In the genomic region with DNA sequence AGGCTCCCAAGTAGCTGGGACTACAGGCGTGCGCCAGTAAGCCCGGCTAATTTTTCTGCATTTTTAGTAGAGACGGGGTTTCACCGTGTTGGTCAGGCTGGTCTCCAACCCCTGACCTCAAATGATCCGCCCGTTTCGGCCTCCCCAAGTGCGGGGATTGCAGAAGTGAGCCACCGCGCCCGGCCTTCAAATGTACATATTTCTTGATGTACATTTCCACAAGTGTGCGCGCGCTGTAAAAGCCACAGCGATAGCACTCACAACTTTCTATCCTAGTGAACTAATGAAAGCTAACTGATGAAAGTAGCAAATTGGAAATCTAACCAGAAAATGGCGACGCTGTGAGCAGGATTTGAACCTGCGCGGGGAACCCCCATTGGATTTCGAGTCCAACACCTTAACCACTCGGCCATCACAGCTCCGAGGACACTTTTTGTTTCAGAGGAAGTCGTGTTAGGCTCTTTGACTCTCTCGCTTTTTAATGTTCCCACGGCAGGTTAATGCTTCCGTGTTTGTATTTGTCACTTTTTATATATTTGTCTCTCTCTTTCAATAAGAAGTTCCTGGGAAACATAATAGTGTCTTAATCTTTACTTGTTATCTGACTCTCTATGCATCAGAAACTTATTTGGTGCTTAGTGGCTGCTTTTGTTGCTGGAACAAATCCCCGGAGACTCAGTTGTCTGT, we compare ENCODE assay signal across 8 cellular contexts.
DNase-seq lines count a peak whose midpoint lies in the region; ATAC-seq and TF ChIP-seq lines count a peak whose summit lies in the region.

No MANE protein-coding gene starts in this region.

- no peaks in the 10 kb centered on the region for H3K36me3 Mint-ChIP-seq in neural progenitor cell

- 1 to 3% methylated on average over 28 of the region's 28 CpGs for WGBS in heart right ventricle, 2 donors

- peaks cover 40% of the 10 kb centered on the region for H3K4me1 Mint-ChIP-seq in neural progenitor cell

- intact Hi-C loops in PC-3 (cut with micrococcal nuclease) (loop anchor here (1.0 to 5.0 kb wide), 8 partner anchors 16 to 1115 kb away; no protein-coding TSS in a partner anchor), cardiac septum (cut with DNase I) (no loop called here), heart right ventricle (cut with DNase I) (loop anchor here in 1 of 10 donors (10.0 kb wide), 1 partner anchor 63 kb away; no protein-coding TSS in a partner anchor)

- peak overlapping the region; percentile 91 for H3K4me3 Mint-ChIP-seq in neural progenitor cell

- H3K9ac ChIP-seq in PC-3 (ENCODE audit: low read length): 0 out of 2 replicates have a peak overlapping the region, but pooled peaks have one; percentile 3
- no peak overlapping the region for H3K9ac ChIP-seq in duodenal mucosa (ENCODE audit: low read depth in 1 of 2, low read length in 2 of 2)
- H3K9ac ChIP-seq in neural progenitor cell: no peak overlapping the region

- H3K4me3 ChIP-seq in PC-3 (ENCODE audit: low read length) (peak overlapping the region; percentile 71), duodenal mucosa (ENCODE audit: low read depth in 1 of 2, low read length in 2 of 2) (peak overlapping the region; percentile 5 to 50), neural progenitor cell (peak overlapping the region; percentile 58), heart right ventricle (peak overlapping the region in 1 of 10 donors; percentile 4)

- peak overlapping the region; percentile 22 for H3K27ac ChIP-seq in PC-3 (ENCODE audit: low read length)
- no peak overlapping the region for H3K27ac ChIP-seq in duodenal mucosa (ENCODE audit: low read depth, low read length)
- H3K27ac ChIP-seq in neural progenitor cell: no peak overlapping the region
- H3K27ac ChIP-seq in heart right ventricle: no peak overlapping the region

- no peak for TF ChIP-seq CTCF in PC-3 (conservative IDR thresholded peaks at IDR 0.05; ENCODE audit: low read depth, low read length)
- TF ChIP-seq CTCF in neural progenitor cell (IDR thresholded peaks at IDR 0.05): no peak
- TF ChIP-seq CTCF in heart right ventricle (IDR thresholded peaks at IDR 0.05): no peak

- no peaks in the 10 kb centered on the region for H3K79me2 ChIP-seq in PC-3 (ENCODE audit: low read length)
- no peaks in the 10 kb centered on the region for H3K79me2 ChIP-seq in neural progenitor cell (ENCODE audit: low read depth)

- DNase-seq in Daoy (ENCODE audit: low read depth) (peak; percentile 94), PC-3 (peak; percentile 90), neural progenitor cell (ENCODE audit: low spot score) (peak; percentile 88), cardiac septum (ENCODE audit: low spot score) (no peak), heart right ventricle (no peak)

- ATAC-seq in GM19395 (IDR thresholded peaks at IDR 0.05; ENCODE audit: unreplicated experiment): peak; percentile 66
- ATAC-seq in HG03457 (IDR thresholded peaks at IDR 0.05; ENCODE audit: unreplicated experiment): peak; percentile 42
- peak; percentile 64 for ATAC-seq in PC-3
- no peak for ATAC-seq in heart right ventricle

- H3K9me3 ChIP-seq in PC-3 (ENCODE audit: low read length) (no peaks in the 10 kb centered on the region), duodenal mucosa (ENCODE audit: control insufficient read depth in 1 of 2, low read length in 2 of 2) (no peaks in the 10 kb centered on the region), neural progenitor cell (ENCODE audit: low read depth) (no peaks in the 10 kb centered on the region), heart right ventricle (no peaks in the 10 kb centered on the region)

- H3K27me3 ChIP-seq in PC-3 (ENCODE audit: low read length) (no peaks in the 10 kb centered on the region), duodenal mucosa (ENCODE audit: control insufficient read depth in 1 of 2, insufficient read depth in 2 of 2, low read length in 2 of 2) (peaks cover 44 to 54% of the 10 kb centered on the region in 2 donors), neural progenitor cell (peaks cover 92% of the 10 kb centered on the region), heart right ventricle (peaks cover 12 to 100% (median 99%) of the 10 kb centered on the region in 7 donors)

- H3K27me3 Mint-ChIP-seq in neural progenitor cell (ENCODE audit: insufficient read depth, low read depth): peaks cover 63% of the 10 kb centered on the region

- H2AFZ ChIP-seq in PC-3 (ENCODE audit: low read length): peak overlapping the region; percentile 94
- peak overlapping the region; percentile 17 for H2AFZ ChIP-seq in neural progenitor cell (replicated peaks)

- H3K4me1 ChIP-seq in PC-3 (ENCODE audit: insufficient read depth, low read length) (peaks cover 15% of the 10 kb centered on the region), duodenal mucosa (ENCODE audit: control insufficient read depth in 1 of 2, insufficient read depth in 2 of 2, low read length in 2 of 2) (peaks cover 5 to 13% of the 10 kb centered on the region in 2 donors), neural progenitor cell (peaks cover 8% of the 10 kb centered on the region), heart right ventricle (peaks cover 0 to 41% (median 0%) of the 10 kb centered on the region in 9 donors)

- no peaks in the 10 kb centered on the region for H3K36me3 ChIP-seq in PC-3 (ENCODE audit: low read depth, low read length)
- no peaks in the 10 kb centered on the region for H3K36me3 ChIP-seq in duodenal mucosa (ENCODE audit: control insufficient read depth in 1 of 2, insufficient read depth in 2 of 2, low read length in 2 of 2)
- no peaks in the 10 kb centered on the region for H3K36me3 ChIP-seq in neural progenitor cell
- no peaks in the 10 kb centered on the region for H3K36me3 ChIP-seq in heart right ventricle

- H3F3A ChIP-seq in PC-3 (ENCODE audit: low read length, unreplicated experiment) (peaks cover 10% of the 10 kb centered on the region), neural progenitor cell (ENCODE audit: low read depth) (peaks cover 42% of the 10 kb centered on the region)

- peak overlapping the region; percentile 61 for H3K27ac Mint-ChIP-seq in neural progenitor cell

- peaks cover 7% of the 10 kb centered on the region for H3K9me3 Mint-ChIP-seq in neural progenitor cell

- CTCF ChIA-PET in PC-3 (lab: Charles Lee): interaction anchor here (0.7 kb wide), 1 partner anchor 80 kb away, joined by 4 read pairs; no protein-coding TSS in a partner anchor

- H4K20me1 ChIP-seq in PC-3 (ENCODE audit: low read length) (no peaks in the 10 kb centered on the region), neural progenitor cell (ENCODE audit: low read depth) (peaks cover 31% of the 10 kb centered on the region)

- POLR2A ChIA-PET in PC-3 (lab: Charles Lee; ENCODE audit: unreplicated experiment): interaction anchor here (0.6 to 1.0 kb wide), 3 partner anchors 80 to 1473 kb away, joined by 3 to 5 read pairs (median 4); a partner anchor contains a TSS

- H3K4me2 ChIP-seq in PC-3 (ENCODE audit: low read length) (peak overlapping the region; percentile 82), neural progenitor cell (peak overlapping the region; percentile 82)

- BruUV-seq in PC-3 (replicated peaks; lab: Mats Ljungman, UMichigan): TSS peak; percentile 100

- no peaks in the 10 kb centered on the region for H3K9me2 ChIP-seq in PC-3 (replicated peaks; ENCODE audit: low read length)

Comparison
In these comparisons a context has a peak if more than half of its experiments do, and no peak if none do; other contexts are left out.
1. DNase-seq: peak in Daoy (single experiment), PC-3 (single experiment) and neural progenitor cell (single experiment); none in cardiac septum (single experiment) and heart right ventricle (0 of 2).
2. ATAC-seq: peak in GM19395 (single experiment), HG03457 (single experiment) and PC-3 (single experiment); none in heart right ventricle (0 of 8).